ENCODE assay signal across 13 cellular contexts in the genomic region with DNA sequence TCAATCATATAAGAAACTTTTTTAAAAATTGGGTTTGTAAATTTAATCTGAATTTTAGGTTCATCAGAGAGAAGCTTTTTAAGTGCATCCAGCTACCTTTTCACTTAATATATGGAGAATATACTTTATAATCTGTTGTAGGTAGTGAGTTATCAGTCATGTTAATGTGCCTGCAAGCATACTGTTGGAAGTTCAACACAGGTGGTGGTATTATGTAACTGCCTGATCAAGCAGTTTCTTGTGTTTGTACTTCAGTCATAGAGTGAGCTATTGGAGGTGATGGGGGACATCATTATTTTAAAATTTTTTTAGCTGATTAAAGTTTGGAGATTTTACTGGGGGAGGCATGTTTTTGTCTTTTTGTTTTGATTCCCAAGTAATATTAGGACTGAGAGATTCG. TPM values are rescaled to one million over a fixed set of nuclear protein-coding genes. Genes with fewer than 3 reads are reported as not detected.
A peak's percentile ranks its signal among the peaks of the same experiment; 100 is the strongest.
DNase-seq lines count a peak whose midpoint lies in the region; ATAC-seq, FAIRE-seq and TF ChIP-seq lines count a peak whose summit lies in the region.
"Had no signal": no experiment of that assay in that cellular context is flagged by ENCODE, and none has a peak within 500 bp of the region (broad histone marks: within the 10 kb centered on the region; RNA-seq: fewer than 3 reads in every experiment).

No MANE protein-coding gene starts in this region.

- in situ Hi-C loops in HepG2 (cut with HindIII; ENCODE audit: extremely low pct_ligation_motif_present, low pct_unique_long_range_greater_than_20kb): no loop called here

- H3K27ac ChIP-seq in HepG2 (ENCODE audit: extremely low read length, insufficient read depth, low read length) (no peak overlapping the region), right lobe of liver (no peak overlapping the region), keratinocyte (ENCODE audit: control insufficient read depth, insufficient read depth, low read length) (no peak overlapping the region)
- H3K27ac ChIP-seq: C4-2B had no signal

- peaks cover 0 to 7% of the 10 kb centered on the region in 2 experiments; a peak in 3 of 5 replicates for H3K36me3 ChIP-seq in HepG2 (replicated peaks in 1 of 2; ENCODE audit: control insufficient read depth in 1 of 2, insufficient read depth in 2 of 2, low read length in 2 of 2)
- peaks cover 0 to 2% (median 0%) of the 10 kb centered on the region in 4 donors for H3K36me3 ChIP-seq in right lobe of liver
- H3K36me3 ChIP-seq in keratinocyte (ENCODE audit: control insufficient read depth in 2 of 2, extremely low read depth in 1 of 2, insufficient read depth in 2 of 2, low read length in 2 of 2): peaks cover 5 to 6% of the 10 kb centered on the region in 2 experiments

- FAIRE-seq in HepG2 (lab: Jason Lieb, UNC) (peak; percentile 57), keratinocyte (lab: Jason Lieb, UNC) (no peak)

- H3K36me3 Mint-ChIP-seq in activated T-helper 2 cell treated with anti-CD3 and anti-CD28 coated beads, Interferon-gamma antibody, Interleukin-2, Interleukin-4, amounts not matched to agents 10 μg/mL and 5 μg/mL and 100 μg/mL, durations not matched to agents 14 hours and 24 hours and 36 hours (ENCODE audit: low read depth): peaks cover 53% of the 10 kb centered on the region

- H3K27me3 Mint-ChIP-seq in activated T-helper 2 cell treated with anti-CD3 and anti-CD28 coated beads, Interferon-gamma antibody, Interleukin-2, Interleukin-4, amounts not matched to agents 10 μg/mL and 5 μg/mL and 100 μg/mL, durations not matched to agents 14 hours and 24 hours and 36 hours (ENCODE audit: low read depth): no peaks in the 10 kb centered on the region

- H3K27me3 ChIP-seq in HepG2 (ENCODE audit: control insufficient read depth in 1 of 2, insufficient read depth in 2 of 2, low read length in 2 of 2) (no peaks in the 10 kb centered on the region; a peak in 1 of 5 replicates), right lobe of liver (no peaks in the 10 kb centered on the region), keratinocyte (ENCODE audit: control insufficient read depth, extremely low read depth, insufficient read depth, low read length) (no peaks in the 10 kb centered on the region)

- no TSS peak for BruUV-seq in HepG2 (replicated peaks; lab: Mats Ljungman, UMichigan)

- peaks cover 43% of the 10 kb centered on the region for H4K20me1 ChIP-seq in HepG2 (ENCODE audit: insufficient read depth, low read length)
- peaks cover 4% of the 10 kb centered on the region for H4K20me1 ChIP-seq in keratinocyte (ENCODE audit: control insufficient read depth, extremely low read depth, insufficient read depth, low read length)

- H3K79me2 ChIP-seq in HepG2 (ENCODE audit: insufficient read depth, low read length) (peaks cover 64% of the 10 kb centered on the region), keratinocyte (ENCODE audit: control insufficient read depth, insufficient read depth, low read length) (peaks cover 72% of the 10 kb centered on the region)

- TF ChIP-seq RAD21 in HepG2 (CRISPR knock-in tag; IDR thresholded peaks at IDR 0.05): no peak

- H3K27ac Mint-ChIP-seq in activated T-helper 2 cell treated with anti-CD3 and anti-CD28 coated beads, Interferon-gamma antibody, Interleukin-2, Interleukin-4, amounts not matched to agents 10 μg/mL and 5 μg/mL and 100 μg/mL, durations not matched to agents 14 hours and 24 hours and 36 hours: no peak overlapping the region

- peaks cover 82% of the 10 kb centered on the region for H3K4me1 ChIP-seq in HepG2 (ENCODE audit: insufficient read depth, low read length)
- H3K4me1 ChIP-seq in right lobe of liver: peaks cover 0 to 50% (median 9%) of the 10 kb centered on the region in 4 donors
- peaks cover 26% of the 10 kb centered on the region for H3K4me1 ChIP-seq in keratinocyte (ENCODE audit: control insufficient read depth, extremely low read depth, insufficient read depth, low read length)

- peaks cover 66% of the 10 kb centered on the region for H3K4me1 Mint-ChIP-seq in activated T-helper 2 cell treated with anti-CD3 and anti-CD28 coated beads, Interferon-gamma antibody, Interleukin-2, Interleukin-4, amounts not matched to agents 10 μg/mL and 5 μg/mL and 100 μg/mL, durations not matched to agents 14 hours and 24 hours and 36 hours (ENCODE audit: low read depth)

- TF ChIP-seq CTCF in HepG2 (CRISPR knock-in tag; IDR thresholded peaks at IDR 0.05) (no peak), right lobe of liver (IDR thresholded peaks at IDR 0.05) (no peak), keratinocyte (optimal IDR thresholded peaks at IDR 0.05 in 1 of 3, IDR thresholded peaks at IDR 0.05 in 1 of 3, conservative IDR thresholded peaks at IDR 0.05 in 1 of 3; ENCODE audit: extremely low read depth in 1 of 3, insufficient read depth in 2 of 3, low read length in 3 of 3) (no peak)

- TF ChIP-seq EP300 in HepG2 (IDR thresholded peaks at IDR 0.05; ENCODE audit: low read depth in 2 of 2, low read length in 2 of 2) (no peak), HepG2 (CRISPR knock-in tag; IDR thresholded peaks at IDR 0.05; ENCODE audit: borderline replicate concordance) (no peak)

- H3K4me3 Mint-ChIP-seq in activated T-helper 2 cell treated with anti-CD3 and anti-CD28 coated beads, Interferon-gamma antibody, Interleukin-2, Interleukin-4, amounts not matched to agents 10 μg/mL and 5 μg/mL and 100 μg/mL, durations not matched to agents 14 hours and 24 hours and 36 hours (ENCODE audit: low read depth): peak overlapping the region; percentile 98

- no peaks in the 10 kb centered on the region for H3K9me3 Mint-ChIP-seq in activated T-helper 2 cell treated with anti-CD3 and anti-CD28 coated beads, Interferon-gamma antibody, Interleukin-2, Interleukin-4, amounts not matched to agents 10 μg/mL and 5 μg/mL and 100 μg/mL, durations not matched to agents 14 hours and 24 hours and 36 hours

- peak overlapping the region; percentile 96 for H3K4me2 ChIP-seq in HepG2 (ENCODE audit: low read depth, low read length)
- H3K4me2 ChIP-seq in keratinocyte (ENCODE audit: control insufficient read depth, extremely low read depth, insufficient read depth, low read depth, low read length): peak overlapping the region; percentile 84

- H3K9me3 ChIP-seq in HepG2 (ENCODE audit: low read length) (no peaks in the 10 kb centered on the region), right lobe of liver (no peaks in the 10 kb centered on the region), keratinocyte (ENCODE audit: control insufficient read depth, low read depth, low read length) (no peaks in the 10 kb centered on the region)

- POLR2A ChIA-PET in HepG2 (lab: Yijun Ruan, JAX): no interaction called here

- no peak overlapping the region; the same call in 1 of the 2 replicates for H3K9ac ChIP-seq in HepG2 (ENCODE audit: insufficient read depth, low read depth, low read length)
- no peak overlapping the region for H3K9ac ChIP-seq in keratinocyte (ENCODE audit: control insufficient read depth, extremely low read depth, insufficient read depth, low read length)

- TF ChIP-seq POLR2A in HepG2 (IDR thresholded peaks at IDR 0.05; ENCODE audit: insufficient read depth in 1 of 2, low read depth in 2 of 2, low read length in 2 of 2) (no peak), right lobe of liver (IDR thresholded peaks at IDR 0.05) (no peak)

- dilution Hi-C loops in keratinocyte (cut with MboI; ENCODE audit: extremely low pct_ligation_motif_present, low sequenced_read_pairs): no loop called here

- H2AFZ ChIP-seq in HepG2 (ENCODE audit: low read length): no peak overlapping the region
- H2AFZ ChIP-seq in keratinocyte (ENCODE audit: control insufficient read depth, low read length): no peak overlapping the region

- WGBS in HepG2 (ENCODE audit: low lambda C conversion rate): 93% methylated on average over 1 of the region's 1 CpG
- WGBS in right lobe of liver (ENCODE audit: insufficient coverage, low coverage, low lambda C conversion rate, missing lambda C conversion rate): 57% methylated on average over 1 of the region's 1 CpG

- H3K4me3 ChIP-seq in HepG2 (replicated peaks in 1 of 3; ENCODE audit: insufficient read depth in 1 of 3, low read depth in 2 of 3, low read length in 3 of 3) (peak overlapping the region; percentile 55 to 87 (median 86); a peak in 4 of 6 replicates), right lobe of liver (no peak overlapping the region), keratinocyte (ENCODE audit: control insufficient read depth in 2 of 3, extremely low read depth in 1 of 3, insufficient read depth in 2 of 3, low read depth in 1 of 3, low read length in 3 of 3) (peak overlapping the region in 1 of 3 experiments; percentile 93)

- DNase-seq in HepG2 (ENCODE audit: low spot score): no peak
- DNase-seq in right lobe of liver: no peak
- no peak for DNase-seq in activated T-helper 2 cell treated with anti-CD3 and anti-CD28 coated beads, Interferon-gamma antibody, Interleukin-2, Interleukin-4, amounts not matched to agents 10 μg/mL and 5 μg/mL and 100 μg/mL, durations not matched to agents 14 hours and 24 hours and 36 hours (ENCODE audit: low spot score)
- no peak for DNase-seq in keratinocyte (ENCODE audit: low read depth, low spot score)
- no peak for DNase-seq in UCSD-AML1 (lab: John Stamatoyannopoulos, UW; ENCODE audit: unreplicated experiment)
- DNase-seq in SIG-M5 (lab: John Stamatoyannopoulos, UW): no peak
- no peak for DNase-seq in NCI-H748 treated with DMSO at 0.1 percent for 48 hours (lab: John Stamatoyannopoulos, UW)
- DNase-seq: NCI-H82; stimulated activated CD4-positive, alpha-beta T cell treated with anti-CD3 and anti-CD28 coated beads, Interleukin-1b, Interleukin-23, amount 100 ng/mL, for 48 hours; substantia nigra; T1000 had no signal

- H3K9me1 ChIP-seq in keratinocyte (ENCODE audit: control insufficient read depth, extremely low read depth, insufficient read depth, low read length): no peaks in the 10 kb centered on the region

- intact Hi-C loops in HepG2 (cut with micrococcal nuclease; ENCODE audit: unreplicated experiment): no loop called here
- intact Hi-C loops in right lobe of liver (cut with DNase I): no loop called here
- intact Hi-C loops in activated T-helper 2 cell treated with anti-CD3 and anti-CD28 coated beads, Interferon-gamma antibody, Interleukin-2, Interleukin-4, amounts not matched to agents 10 μg/mL and 5 μg/mL and 100 μg/mL, durations not matched to agents 14 hours and 24 hours and 36 hours (cut with micrococcal nuclease): no loop called here

- CTCF ChIA-PET in HepG2 (lab: Yijun Ruan, JAX; ENCODE audit: low intra/inter-chr PET ratio, low total read pairs): no interaction called here

- no peak for ATAC-seq in HepG2
- ATAC-seq in right lobe of liver: no peak
- no peak for ATAC-seq in HG02884 (IDR thresholded peaks at IDR 0.05; ENCODE audit: unreplicated experiment)

RNA-seq across cellular contexts. Expression of gene TNKS2, which starts 2.5 kb away (rescaled TPM):
- 15.2 and 25.5 TPM in 2 replicates for total RNA-seq in HepG2 (2016; rRNA removed; fragmentation: Illumina TruSeq; extraction: Trizol)
- total RNA-seq in HepG2 (2016; cell fraction: cytosol; rRNA removed; fragmentation: Illumina TruSeq; extraction: Trizol; ENCODE audit: low read depth): 3.4 and 3.5 TPM in 2 replicates
- total RNA-seq in HepG2 (2016; cell fraction: insoluble cytoplasmic fraction; rRNA removed; fragmentation: Illumina TruSeq; extraction: Trizol): 14.7 and 23.3 TPM in 2 replicates
- total RNA-seq in HepG2 (2016; cell fraction: membrane; rRNA removed; fragmentation: Illumina TruSeq; extraction: Trizol): 8.9 and 9.0 TPM in 2 replicates
- 24.7 and 28.5 TPM in 2 replicates for total RNA-seq in HepG2 (2016; cell fraction: nucleus; rRNA removed; fragmentation: Illumina TruSeq; extraction: Trizol)
- polyA plus RNA-seq in HepG2 (2011; rRNA removed): 16.9 and 19.4 TPM in 2 replicates
- 8.1 and 13.3 TPM in 2 replicates for polyA plus RNA-seq in HepG2 (2011; cell fraction: cytosol; rRNA removed)
- polyA plus RNA-seq in HepG2 (2011; cell fraction: nucleus; rRNA removed): 18.3 and 21.6 TPM in 2 replicates
- 20.8 and 21.9 TPM in 2 replicates for polyA plus RNA-seq in HepG2 (2012)
- polyA plus RNA-seq in HepG2 (2016; cell fraction: cytosol; fragmentation: Illumina TruSeq; extraction: Trizol; ENCODE audit: low read depth): 0.61 and 0.65 TPM in 2 replicates
- polyA plus RNA-seq in HepG2 (2016; cell fraction: insoluble cytoplasmic fraction; fragmentation: Illumina TruSeq; extraction: Trizol; ENCODE audit: low read depth): 16.9 and 18.5 TPM in 2 replicates
- 2.2 and 3.1 TPM in 2 replicates for polyA plus RNA-seq in HepG2 (2016; cell fraction: membrane; fragmentation: Illumina TruSeq; extraction: Trizol; ENCODE audit: low read depth)
- 32.1 and 32.3 TPM in 2 replicates for polyA plus RNA-seq in HepG2 (2016; cell fraction: nucleus; fragmentation: Illumina TruSeq; extraction: Trizol; ENCODE audit: insufficient read depth, low read depth)
- 24.3 and 26.9 TPM in 2 replicates for polyA minus RNA-seq in HepG2 (2011; rRNA and poly(A)+ RNA removed; ENCODE audit: low replicate concordance)
- polyA minus RNA-seq in HepG2 (2011; cell fraction: cytosol; rRNA and poly(A)+ RNA removed): 29.8 and 30.1 TPM in 2 replicates
- 48.7 and 54.1 TPM in 2 replicates for polyA minus RNA-seq in HepG2 (2011; cell fraction: nucleus; rRNA and poly(A)+ RNA removed)
- total RNA-seq in right lobe of liver: 10 to 100 TPM; 11.5 to 16.6 (median 15.1) TPM
- total RNA-seq in activated T-helper 2 cell treated with anti-CD3 and anti-CD28 coated beads, Interferon-gamma antibody, Interleukin-2, Interleukin-4, amounts not matched to agents 10 μg/mL and 5 μg/mL and 100 μg/mL, durations not matched to agents 14 hours and 24 hours and 36 hours: 27.2 and 28.1 TPM in 2 replicates
- 18.6 to 35.4 TPM (median 29.7 TPM) in 3 replicates for polyA plus RNA-seq in keratinocyte
- polyA plus RNA-seq in keratinocyte (2011; ENCODE audit: low read depth): 12.4 TPM
- 12.5 and 26.6 TPM in 2 replicates for polyA plus RNA-seq in keratinocyte (2011; cell fraction: cytosol; rRNA removed)
- polyA plus RNA-seq in keratinocyte (2011; cell fraction: nucleus; rRNA removed): 34.8 and 46.1 TPM in 2 replicates
- 18.1 and 21.3 TPM in 2 replicates for polyA plus RNA-seq in keratinocyte (2012; ENCODE audit: low replicate concordance)
- 11.3 to 68.7 TPM (median 48.2 TPM) in 3 replicates for polyA minus RNA-seq in keratinocyte
- 33.6 TPM for polyA minus RNA-seq in keratinocyte (2011; cell fraction: cytosol; rRNA and poly(A)+ RNA removed)
- polyA minus RNA-seq in keratinocyte (2011; cell fraction: nucleus; rRNA and poly(A)+ RNA removed): 51.8 and 78.5 TPM in 2 replicates

Comparison
In these comparisons a context has a peak if more than half of its experiments do, and no peak if none do; other contexts are left out.
1. H3K4me3 ChIP-seq: peak in HepG2 (3 of 3); none in right lobe of liver (0 of 3).